In the genomic region with DNA sequence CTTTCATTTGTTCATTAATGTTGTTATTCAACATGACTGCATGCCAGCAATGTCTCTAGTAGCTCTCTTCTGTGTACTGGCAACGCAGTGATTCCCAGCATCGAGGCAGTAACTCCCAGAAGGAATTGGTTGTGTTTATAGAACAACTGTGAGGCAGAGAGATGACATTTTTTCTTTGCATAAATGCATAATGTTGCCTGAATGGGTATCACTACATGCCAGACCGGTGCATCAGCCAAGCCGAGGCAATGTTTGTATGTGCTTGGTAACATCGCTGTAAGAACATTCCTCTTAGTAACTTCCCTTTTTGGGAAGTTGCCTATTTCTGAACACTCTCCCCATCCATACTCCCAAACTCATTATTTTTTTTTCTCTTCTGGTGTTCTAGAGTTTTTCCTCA, we compare ENCODE assay signal across 14 cellular contexts.
DNase-seq lines count a peak whose midpoint lies in the region; ATAC-seq and TF ChIP-seq lines count a peak whose summit lies in the region.
"Had no signal": no experiment of that assay in that cellular context is flagged by ENCODE, and none has a peak within 500 bp of the region (broad histone marks: within the 10 kb centered on the region; RNA-seq: fewer than 3 reads in every experiment).

No MANE protein-coding gene starts in this region.

- DNase-seq in Daoy (ENCODE audit: low read depth) (peak; percentile 67), MG63 (peak; percentile 91), cardiac fibroblast (ENCODE audit: low read depth in 2 of 2) (peak; percentile 91 to 98), non-pigmented ciliary epithelial cell (ENCODE audit: low read depth) (peak; percentile 93), prostate gland (ENCODE audit: low spot score) (no peak)
- no peak for DNase-seq in stimulated activated effector memory CD8-positive, alpha-beta T cell treated with anti-CD3 and anti-CD28 coated beads, Interleukin-12 subunit alpha, Interleukin-12 subunit beta, amount 100 ng/mL, for 72 hours (ENCODE audit: low spot score in 2 of 2)
- DNase-seq: activated CD4-positive, alpha-beta T cell treated with anti-CD3 and anti-CD28 coated beads for 4 hours; activated T-cell treated with anti-CD3 and anti-CD28 coated beads, Interleukin-2, amount 50 U/mL, for 24 hours; dorsolateral prefrontal cortex; kidney glomerular epithelial cell; NCI-H1092 treated with DMSO at 0.1 percent for 48 hours; T-helper 17 cell had no signal

- no peak overlapping the region for H3K4me3 Mint-ChIP-seq in stimulated activated effector memory CD8-positive, alpha-beta T cell treated with anti-CD3 and anti-CD28 coated beads, Interleukin-12 subunit alpha, Interleukin-12 subunit beta, amount 100 ng/mL, for 72 hours
- H3K4me3 Mint-ChIP-seq: activated T-cell treated with anti-CD3 and anti-CD28 coated beads, Interleukin-2, amount 50 U/mL, for 24 hours; T-helper 17 cell had no signal

- ATAC-seq in GM21737 (IDR thresholded peaks at IDR 0.05; ENCODE audit: unreplicated experiment) (no peak), HG03095 (IDR thresholded peaks at IDR 0.05; ENCODE audit: unreplicated experiment) (no peak)
- no peak for ATAC-seq in stimulated activated effector memory CD8-positive, alpha-beta T cell treated with anti-CD3 and anti-CD28 coated beads, Interleukin-12 subunit alpha, Interleukin-12 subunit beta, amount 100 ng/mL, for 72 hours
- ATAC-seq: T-helper 17 cell had no signal

- H3K4me3 ChIP-seq in MG63 (no peak overlapping the region), cardiac fibroblast (replicated peaks in 1 of 2; ENCODE audit: low read depth in 2 of 2, low read length in 2 of 2) (no peak overlapping the region), prostate gland (no peak overlapping the region)
- H3K4me3 ChIP-seq: dorsolateral prefrontal cortex had no signal

- H3K4me1 ChIP-seq in prostate gland (replicated peaks) = no peaks in the 10 kb centered on the region

- no peaks in the 10 kb centered on the region for H3K27me3 ChIP-seq in MG63
- H3K27me3 ChIP-seq in prostate gland (replicated peaks; ENCODE audit: insufficient read depth) = no peaks in the 10 kb centered on the region

- no peaks in the 10 kb centered on the region for H3K36me3 ChIP-seq in MG63
- H3K36me3 ChIP-seq in prostate gland = no peaks in the 10 kb centered on the region

- H3K9me3 Mint-ChIP-seq in stimulated activated effector memory CD8-positive, alpha-beta T cell treated with anti-CD3 and anti-CD28 coated beads, Interleukin-12 subunit alpha, Interleukin-12 subunit beta, amount 100 ng/mL, for 72 hours = no peaks in the 10 kb centered on the region
- H3K9me3 Mint-ChIP-seq: activated T-cell treated with anti-CD3 and anti-CD28 coated beads, Interleukin-2, amount 50 U/mL, for 24 hours had no signal

- H3K27ac ChIP-seq in prostate gland = no peak overlapping the region
- H3K27ac ChIP-seq: dorsolateral prefrontal cortex had no signal

- no peaks in the 10 kb centered on the region for H3K9me3 ChIP-seq in MG63
- no peaks in the 10 kb centered on the region for H3K9me3 ChIP-seq in prostate gland

- H3K36me3 Mint-ChIP-seq in stimulated activated effector memory CD8-positive, alpha-beta T cell treated with anti-CD3 and anti-CD28 coated beads, Interleukin-12 subunit alpha, Interleukin-12 subunit beta, amount 100 ng/mL, for 72 hours = no peaks in the 10 kb centered on the region

- no peak overlapping the region for H3K27ac Mint-ChIP-seq in stimulated activated effector memory CD8-positive, alpha-beta T cell treated with anti-CD3 and anti-CD28 coated beads, Interleukin-12 subunit alpha, Interleukin-12 subunit beta, amount 100 ng/mL, for 72 hours
- H3K27ac Mint-ChIP-seq: activated T-cell treated with anti-CD3 and anti-CD28 coated beads, Interleukin-2, amount 50 U/mL, for 24 hours; T-helper 17 cell had no signal

- no peak for TF ChIP-seq POLR2A in prostate gland (IDR thresholded peaks at IDR 0.05)

- WGBS in prostate gland = 64% methylated on average over 5 of the region's 5 CpGs

- TF ChIP-seq CTCF in cardiac fibroblast (IDR thresholded peaks at IDR 0.05; ENCODE audit: low read depth, low read length) (no peak), prostate gland (IDR thresholded peaks at IDR 0.05) (no peak)

- H3K4me1 Mint-ChIP-seq in stimulated activated effector memory CD8-positive, alpha-beta T cell treated with anti-CD3 and anti-CD28 coated beads, Interleukin-12 subunit alpha, Interleukin-12 subunit beta, amount 100 ng/mL, for 72 hours = no peaks in the 10 kb centered on the region
- H3K4me1 Mint-ChIP-seq: T-helper 17 cell had no signal

- intact Hi-C loops in prostate gland (cut with DNase I) = no loop called here

Comparison
In these comparisons a context has a peak if more than half of its experiments do, and no peak if none do; other contexts are left out.
1. DNase-seq: peak in Daoy (single experiment), MG63 (single experiment), cardiac fibroblast (2 of 2) and non-pigmented ciliary epithelial cell (single experiment); none in prostate gland (single experiment) and stimulated activated effector memory CD8-positive, alpha-beta T cell treated with anti-CD3 and anti-CD28 coated beads, Interleukin-12 subunit alpha, Interleukin-12 subunit beta, amount 100 ng/mL, for 72 hours (0 of 2).